Comparison of ENCODE assay signal across 11 cellular contexts in the genomic region with DNA sequence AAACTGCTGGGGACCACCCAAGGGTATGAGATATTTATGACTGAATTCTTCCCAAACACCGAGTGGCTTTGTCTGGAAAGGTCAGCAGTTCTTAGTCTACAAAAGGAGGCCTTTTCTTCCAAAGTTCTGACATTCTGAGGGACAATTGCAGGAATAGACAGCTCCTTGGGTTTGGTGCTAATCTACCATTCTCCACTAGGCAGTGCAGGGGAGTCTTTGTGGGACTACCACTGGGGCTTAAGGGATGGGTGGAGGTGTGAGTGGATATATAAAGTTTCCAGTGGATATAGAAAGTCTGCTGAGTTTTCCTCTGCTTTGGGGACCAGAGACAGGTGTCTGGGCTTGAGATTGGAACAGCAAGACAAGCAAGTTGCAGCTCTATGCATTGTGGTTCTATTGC.
DNase-seq lines count a peak whose midpoint lies in the region; TF ChIP-seq lines count a peak whose summit lies in the region.
"Had no signal": no experiment of that assay in that cellular context is flagged by ENCODE, and none has a peak within 500 bp of the region (broad histone marks: within the 10 kb centered on the region; RNA-seq: fewer than 3 reads in every experiment).

No MANE protein-coding gene starts in this region.

- WGBS in thyroid gland, 2 donors = 69 to 81% methylated on average over 1 of the region's 1 CpG

- POLR2A ChIA-PET in activated CD4-positive, alpha-beta memory T cell treated with anti-CD3 and anti-CD28 coated beads for 36 hours (lab: Charles Lee) = no interaction called here
- POLR2A ChIA-PET in activated CD4-positive, alpha-beta memory T cell treated with anti-CD3 and anti-CD28 coated beads, Interleukin-2, amount 10 ng/mL, durations not matched to agents 7 days and 5 days (lab: Charles Lee) = no interaction called here

- H3K4me3 ChIP-seq in HFF-Myc (replicated peaks; ENCODE audit: low read depth, low read length) (no peak overlapping the region), WERI-Rb-1 (ENCODE audit: low read depth, low read length) (no peak overlapping the region), fibroblast of the aortic adventitia (ENCODE audit: low read depth, low read length) (no peak overlapping the region), thyroid gland (replicated peaks in 1 of 3) (no peak overlapping the region)
- H3K4me3 ChIP-seq: GM23248 had no signal

- H3K36me3 Mint-ChIP-seq in activated CD4-positive, alpha-beta memory T cell treated with anti-CD3 and anti-CD28 coated beads for 36 hours = no peaks in the 10 kb centered on the region
- H3K36me3 Mint-ChIP-seq in activated CD4-positive, alpha-beta memory T cell treated with anti-CD3 and anti-CD28 coated beads, Interleukin-2, amount 10 ng/mL, durations not matched to agents 7 days and 5 days (ENCODE audit: low read depth) = no peaks in the 10 kb centered on the region

- H3K4me1 Mint-ChIP-seq in activated CD4-positive, alpha-beta memory T cell treated with anti-CD3 and anti-CD28 coated beads for 36 hours (ENCODE audit: low read depth) = no peaks in the 10 kb centered on the region
- H3K4me1 Mint-ChIP-seq in activated CD4-positive, alpha-beta memory T cell treated with anti-CD3 and anti-CD28 coated beads, Interleukin-2, amount 10 ng/mL, durations not matched to agents 7 days and 5 days = no peaks in the 10 kb centered on the region

- no peaks in the 10 kb centered on the region for H3K27me3 Mint-ChIP-seq in activated CD4-positive, alpha-beta memory T cell treated with anti-CD3 and anti-CD28 coated beads for 36 hours
- H3K27me3 Mint-ChIP-seq in activated CD4-positive, alpha-beta memory T cell treated with anti-CD3 and anti-CD28 coated beads, Interleukin-2, amount 10 ng/mL, durations not matched to agents 7 days and 5 days = peaks cover 5% of the 10 kb centered on the region

- H3K4me3 Mint-ChIP-seq in activated CD4-positive, alpha-beta memory T cell treated with anti-CD3 and anti-CD28 coated beads for 36 hours = no peak overlapping the region
- no peak overlapping the region for H3K4me3 Mint-ChIP-seq in activated CD4-positive, alpha-beta memory T cell treated with anti-CD3 and anti-CD28 coated beads, Interleukin-2, amount 10 ng/mL, durations not matched to agents 7 days and 5 days

- TF ChIP-seq CTCF in HFF-Myc (IDR thresholded peaks at IDR 0.05; ENCODE audit: low read depth, low read length, missing control alignments) (peak; percentile 9), WERI-Rb-1 (IDR thresholded peaks at IDR 0.05; ENCODE audit: low read depth, low read length) (no peak), fibroblast of the aortic adventitia (IDR thresholded peaks at IDR 0.05; ENCODE audit: insufficient read depth, low read length) (peak; percentile 4), thyroid gland (IDR thresholded peaks at IDR 0.05) (no peak)

- TF ChIP-seq POLR2A in thyroid gland (IDR thresholded peaks at IDR 0.05) = no peak

- peak; percentile 2 for DNase-seq in activated CD4-positive, alpha-beta memory T cell treated with anti-CD3 and anti-CD28 coated beads for 36 hours
- no peak for DNase-seq in activated CD4-positive, alpha-beta memory T cell treated with anti-CD3 and anti-CD28 coated beads, Interleukin-2, amount 10 ng/mL, durations not matched to agents 7 days and 5 days
- DNase-seq in HFF-Myc (ENCODE audit: extremely low read depth, low read depth) (no peak), WERI-Rb-1 (peak; percentile 3), fibroblast of the aortic adventitia (ENCODE audit: low read depth) (no peak), midbrain (lab: John Stamatoyannopoulos, UW) (no peak), thyroid gland (no peak), Kasumi-1 (lab: John Stamatoyannopoulos, UW) (no peak)
- DNase-seq: DMS53, GM23248 had no signal

- no peak overlapping the region for H3K27ac Mint-ChIP-seq in activated CD4-positive, alpha-beta memory T cell treated with anti-CD3 and anti-CD28 coated beads for 36 hours
- no peak overlapping the region for H3K27ac Mint-ChIP-seq in activated CD4-positive, alpha-beta memory T cell treated with anti-CD3 and anti-CD28 coated beads, Interleukin-2, amount 10 ng/mL, durations not matched to agents 7 days and 5 days

- H3K36me3 ChIP-seq in WERI-Rb-1 (no peaks in the 10 kb centered on the region), thyroid gland (no peaks in the 10 kb centered on the region)

- peaks cover 4% of the 10 kb centered on the region for H3K9me3 Mint-ChIP-seq in activated CD4-positive, alpha-beta memory T cell treated with anti-CD3 and anti-CD28 coated beads for 36 hours
- H3K9me3 Mint-ChIP-seq in activated CD4-positive, alpha-beta memory T cell treated with anti-CD3 and anti-CD28 coated beads, Interleukin-2, amount 10 ng/mL, durations not matched to agents 7 days and 5 days = no peaks in the 10 kb centered on the region

- no peaks in the 10 kb centered on the region for H3K9me3 ChIP-seq in WERI-Rb-1 (ENCODE audit: severe bottlenecking)
- no peaks in the 10 kb centered on the region for H3K9me3 ChIP-seq in thyroid gland

- H3K27me3 ChIP-seq in WERI-Rb-1 (ENCODE audit: insufficient read depth, low read depth, severe bottlenecking) (no peaks in the 10 kb centered on the region), thyroid gland (no peaks in the 10 kb centered on the region)

- H3K27ac ChIP-seq in WERI-Rb-1 = no peak overlapping the region
- H3K27ac ChIP-seq in thyroid gland = no peak overlapping the region
- H3K27ac ChIP-seq: 22Rv1, GM23248 had no signal

- intact Hi-C loops in activated CD4-positive, alpha-beta memory T cell treated with anti-CD3 and anti-CD28 coated beads for 36 hours (cut with micrococcal nuclease) = no loop called here
- intact Hi-C loops in thyroid gland (cut with DNase I) = no loop called here

- no peaks in the 10 kb centered on the region for H3K4me1 ChIP-seq in thyroid gland

- CTCF ChIA-PET in activated CD4-positive, alpha-beta memory T cell treated with anti-CD3 and anti-CD28 coated beads for 36 hours (lab: Charles Lee) = interaction anchor here (1.5 kb wide), 1 partner anchor 38 kb away, joined by 5 read pairs; no protein-coding TSS in a partner anchor
- CTCF ChIA-PET in activated CD4-positive, alpha-beta memory T cell treated with anti-CD3 and anti-CD28 coated beads, Interleukin-2, amount 10 ng/mL, durations not matched to agents 7 days and 5 days (lab: Charles Lee) = interaction anchor here (0.7 to 1.4 kb wide), 3 partner anchors 37 to 202 kb away, joined by 3 read pairs; no protein-coding TSS in a partner anchor

Comparison
In these comparisons a context has a peak if more than half of its experiments do, and no peak if none do; other contexts are left out.
1. DNase-seq: peak in activated CD4-positive, alpha-beta memory T cell treated with anti-CD3 and anti-CD28 coated beads for 36 hours (single experiment) and WERI-Rb-1 (single experiment); none in activated CD4-positive, alpha-beta memory T cell treated with anti-CD3 and anti-CD28 coated beads, Interleukin-2, amount 10 ng/mL, durations not matched to agents 7 days and 5 days (single experiment), HFF-Myc (single experiment), fibroblast of the aortic adventitia (single experiment), midbrain (single experiment), thyroid gland (0 of 2) and Kasumi-1 (0 of 2).
2. CTCF ChIP-seq: peak in HFF-Myc (single experiment) and fibroblast of the aortic adventitia (single experiment); none in WERI-Rb-1 (single experiment) and thyroid gland (0 of 6).